ENCODE assay signal across 18 cellular contexts in the genomic region with DNA sequence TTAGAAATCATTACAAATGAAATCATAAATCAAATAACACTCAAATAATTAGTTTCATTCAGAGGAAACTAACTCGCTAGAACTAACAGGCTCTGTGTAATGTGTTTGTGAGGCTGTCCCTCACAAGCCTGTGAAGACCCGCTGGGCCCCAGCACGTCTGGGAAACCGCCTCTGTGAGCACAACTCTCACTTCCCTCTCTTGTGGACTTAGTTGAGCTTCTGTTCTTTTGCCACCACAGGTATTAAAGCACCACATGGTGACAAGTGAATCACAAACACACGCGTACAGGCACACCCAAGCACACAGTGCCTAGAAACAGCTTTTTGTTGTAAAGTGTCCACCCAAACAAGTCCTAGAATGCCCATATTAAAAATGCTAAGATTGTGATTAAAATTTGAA. TPM values are rescaled to one million over a fixed set of nuclear protein-coding genes. Genes with fewer than 3 reads are reported as not detected.
DNase-seq lines count a peak whose midpoint lies in the region; ATAC-seq and TF ChIP-seq lines count a peak whose summit lies in the region.
"Had no signal": no experiment of that assay in that cellular context is flagged by ENCODE, and none has a peak within 500 bp of the region (broad histone marks: within the 10 kb centered on the region; RNA-seq: fewer than 3 reads in every experiment).

No MANE protein-coding gene starts in this region.

- no peak overlapping the region for H3K4me3 Mint-ChIP-seq in activated CD8-positive, alpha-beta T cell treated with anti-CD3 and anti-CD28 coated beads, Interleukin-2, amount 10 ng/mL, durations not matched to agents 7 days and 5 days
- H3K4me3 Mint-ChIP-seq in activated CD8-positive, alpha-beta T cell treated with anti-CD3 and anti-CD28 coated beads for 36 hours = no peak overlapping the region
- H3K4me3 Mint-ChIP-seq in stimulated activated memory B cell treated with anti-CD40 and anti-IgM and Interleukin-4, amounts not matched to agents 10 μg/mL and 1 μg/mL and 100 μg/mL, for 72 hours = no peak overlapping the region
- H3K4me3 Mint-ChIP-seq: activated naive CD4-positive, alpha-beta T cell treated with anti-CD3 and anti-CD28 coated beads, Interleukin-2, amount 10 ng/mL, durations not matched to agents 7 days and 5 days; CD8-positive, alpha-beta memory T cell; T-helper 1 cell treated with Interleukin-12 subunit alpha and Interleukin-12 subunit beta and Interleukin-4 antibody, amounts not matched to agents 30 μg/mL and 1 μg/mL, for 36 hours had no signal

- POLR2A ChIA-PET in activated CD8-positive, alpha-beta T cell treated with anti-CD3 and anti-CD28 coated beads, Interleukin-2, amount 10 ng/mL, durations not matched to agents 7 days and 5 days (lab: Charles Lee) = no interaction called here
- POLR2A ChIA-PET in activated CD8-positive, alpha-beta T cell treated with anti-CD3 and anti-CD28 coated beads for 36 hours (lab: Charles Lee) = no interaction called here

- no peaks in the 10 kb centered on the region for H3K9me3 ChIP-seq in ascending aorta

- no peak for ATAC-seq in activated CD8-positive, alpha-beta T cell treated with anti-CD3 and anti-CD28 coated beads, Interleukin-2, amount 10 ng/mL, durations not matched to agents 7 days and 5 days
- ATAC-seq in activated CD8-positive, alpha-beta T cell treated with anti-CD3 and anti-CD28 coated beads for 36 hours = no peak
- ATAC-seq in HG02623 (IDR thresholded peaks at IDR 0.05; ENCODE audit: unreplicated experiment) (peak; percentile 79), HG03469 (IDR thresholded peaks at IDR 0.05; ENCODE audit: unreplicated experiment) (peak; percentile 96)
- ATAC-seq in stimulated activated memory B cell treated with anti-CD40 and anti-IgM and Interleukin-4, amounts not matched to agents 10 μg/mL and 1 μg/mL and 100 μg/mL, for 72 hours = peak; percentile 86
- ATAC-seq: Panc1 had no signal

- H3K27me3 ChIP-seq in ascending aorta = no peaks in the 10 kb centered on the region

- no peak overlapping the region for H3K4me3 ChIP-seq in ascending aorta

- peak; percentile 9 for DNase-seq in activated CD8-positive, alpha-beta T cell treated with anti-CD3 and anti-CD28 coated beads, Interleukin-2, amount 10 ng/mL, durations not matched to agents 7 days and 5 days
- DNase-seq in activated CD8-positive, alpha-beta T cell treated with anti-CD3 and anti-CD28 coated beads for 36 hours = no peak
- no peak for DNase-seq in stimulated activated naive CD4-positive, alpha-beta T cell (lab: John Stamatoyannopoulos, UW)
- DNase-seq in ascending aorta (ENCODE audit: low spot score in 2 of 2) = no peak
- DNase-seq in NCI-H2171 treated with DMSO at 0.1 percent for 48 hours (lab: John Stamatoyannopoulos, UW) = no peak
- DNase-seq: activated CD8-positive, alpha-beta memory T cell treated with anti-CD3 and anti-CD28 coated beads for 24 hours; activated naive CD4-positive, alpha-beta T cell treated with anti-CD3 and anti-CD28 coated beads, Interleukin-2, amount 10 ng/mL, durations not matched to agents 7 days and 5 days; CD8-positive, alpha-beta memory T cell; glutamatergic neuron; kidney glomerular epithelial cell; NCI-H2081; stimulated activated CD4-positive, alpha-beta T cell treated with anti-CD3 and anti-CD28 coated beads, Interleukin-2, amount 100 ng/mL, for 24 hours had no signal

- no peak overlapping the region for H3K27ac Mint-ChIP-seq in activated CD8-positive, alpha-beta T cell treated with anti-CD3 and anti-CD28 coated beads, Interleukin-2, amount 10 ng/mL, durations not matched to agents 7 days and 5 days
- H3K27ac Mint-ChIP-seq in activated CD8-positive, alpha-beta T cell treated with anti-CD3 and anti-CD28 coated beads for 36 hours = no peak overlapping the region
- H3K27ac Mint-ChIP-seq in stimulated activated memory B cell treated with anti-CD40 and anti-IgM and Interleukin-4, amounts not matched to agents 10 μg/mL and 1 μg/mL and 100 μg/mL, for 72 hours = no peak overlapping the region
- H3K27ac Mint-ChIP-seq: activated naive CD4-positive, alpha-beta T cell treated with anti-CD3 and anti-CD28 coated beads, Interleukin-2, amount 10 ng/mL, durations not matched to agents 7 days and 5 days; CD8-positive, alpha-beta memory T cell; T-helper 1 cell treated with Interleukin-12 subunit alpha and Interleukin-12 subunit beta and Interleukin-4 antibody, amounts not matched to agents 30 μg/mL and 1 μg/mL, for 36 hours had no signal

- no peak for TF ChIP-seq CTCF in activated CD8-positive, alpha-beta T cell treated with anti-CD3 and anti-CD28 coated beads for 36 hours (IDR thresholded peaks at IDR 0.05)
- no peak for TF ChIP-seq CTCF in ascending aorta (IDR thresholded peaks at IDR 0.05)

- CTCF ChIA-PET in activated CD8-positive, alpha-beta T cell treated with anti-CD3 and anti-CD28 coated beads, Interleukin-2, amount 10 ng/mL, durations not matched to agents 7 days and 5 days (lab: Charles Lee) = interaction anchor here (1.0 kb wide), 1 partner anchor 91 kb away, joined by 3 read pairs; no protein-coding TSS in a partner anchor
- CTCF ChIA-PET in activated CD8-positive, alpha-beta T cell treated with anti-CD3 and anti-CD28 coated beads for 36 hours (lab: Charles Lee) = no interaction called here

- H3K4me1 Mint-ChIP-seq in activated CD8-positive, alpha-beta T cell treated with anti-CD3 and anti-CD28 coated beads, Interleukin-2, amount 10 ng/mL, durations not matched to agents 7 days and 5 days (ENCODE audit: low read depth) = peaks cover 7% of the 10 kb centered on the region
- peaks cover 2% of the 10 kb centered on the region for H3K4me1 Mint-ChIP-seq in activated CD8-positive, alpha-beta T cell treated with anti-CD3 and anti-CD28 coated beads for 36 hours (ENCODE audit: low read depth)
- H3K4me1 Mint-ChIP-seq in stimulated activated memory B cell treated with anti-CD40 and anti-IgM and Interleukin-4, amounts not matched to agents 10 μg/mL and 1 μg/mL and 100 μg/mL, for 72 hours = no peaks in the 10 kb centered on the region

- H3K36me3 Mint-ChIP-seq in activated CD8-positive, alpha-beta T cell treated with anti-CD3 and anti-CD28 coated beads, Interleukin-2, amount 10 ng/mL, durations not matched to agents 7 days and 5 days (ENCODE audit: low read depth) = no peaks in the 10 kb centered on the region
- H3K36me3 Mint-ChIP-seq in activated CD8-positive, alpha-beta T cell treated with anti-CD3 and anti-CD28 coated beads for 36 hours (ENCODE audit: low read depth) = no peaks in the 10 kb centered on the region
- H3K36me3 Mint-ChIP-seq in stimulated activated memory B cell treated with anti-CD40 and anti-IgM and Interleukin-4, amounts not matched to agents 10 μg/mL and 1 μg/mL and 100 μg/mL, for 72 hours = no peaks in the 10 kb centered on the region
- H3K36me3 Mint-ChIP-seq: activated naive CD4-positive, alpha-beta T cell treated with anti-CD3 and anti-CD28 coated beads, Interleukin-2, amount 10 ng/mL, durations not matched to agents 7 days and 5 days; CD8-positive, alpha-beta memory T cell had no signal

- intact Hi-C loops in activated CD8-positive, alpha-beta T cell treated with anti-CD3 and anti-CD28 coated beads for 36 hours (cut with micrococcal nuclease) = no loop called here
- intact Hi-C loops in ascending aorta (cut with DNase I) = no loop called here

- H3K9me3 Mint-ChIP-seq in activated CD8-positive, alpha-beta T cell treated with anti-CD3 and anti-CD28 coated beads, Interleukin-2, amount 10 ng/mL, durations not matched to agents 7 days and 5 days (ENCODE audit: insufficient read depth) = no peaks in the 10 kb centered on the region
- peaks cover 3% of the 10 kb centered on the region for H3K9me3 Mint-ChIP-seq in activated CD8-positive, alpha-beta T cell treated with anti-CD3 and anti-CD28 coated beads for 36 hours
- H3K9me3 Mint-ChIP-seq in stimulated activated memory B cell treated with anti-CD40 and anti-IgM and Interleukin-4, amounts not matched to agents 10 μg/mL and 1 μg/mL and 100 μg/mL, for 72 hours = peaks cover 6% of the 10 kb centered on the region
- H3K9me3 Mint-ChIP-seq: activated naive CD4-positive, alpha-beta T cell treated with anti-CD3 and anti-CD28 coated beads, Interleukin-2, amount 10 ng/mL, durations not matched to agents 7 days and 5 days; T-helper 1 cell treated with Interleukin-12 subunit alpha and Interleukin-12 subunit beta and Interleukin-4 antibody, amounts not matched to agents 30 μg/mL and 1 μg/mL, for 36 hours had no signal

- H3K27ac ChIP-seq in ascending aorta = no peak overlapping the region
- H3K27ac ChIP-seq: KMS-11 had no signal

- H3K4me1 ChIP-seq in ascending aorta = no peaks in the 10 kb centered on the region

- H3K27me3 Mint-ChIP-seq in activated CD8-positive, alpha-beta T cell treated with anti-CD3 and anti-CD28 coated beads, Interleukin-2, amount 10 ng/mL, durations not matched to agents 7 days and 5 days (ENCODE audit: low read depth) = peaks cover 35% of the 10 kb centered on the region
- H3K27me3 Mint-ChIP-seq in activated CD8-positive, alpha-beta T cell treated with anti-CD3 and anti-CD28 coated beads for 36 hours = peaks cover 30% of the 10 kb centered on the region
- peaks cover 55% of the 10 kb centered on the region for H3K27me3 Mint-ChIP-seq in stimulated activated memory B cell treated with anti-CD40 and anti-IgM and Interleukin-4, amounts not matched to agents 10 μg/mL and 1 μg/mL and 100 μg/mL, for 72 hours

- H3K36me3 ChIP-seq in ascending aorta = no peaks in the 10 kb centered on the region

RNA-seq across cellular contexts. Expression of a gene that starts 51.0 kb away (rescaled TPM):
- total RNA-seq in activated CD8-positive, alpha-beta T cell treated with anti-CD3 and anti-CD28 coated beads, Interleukin-2, amount 10 ng/mL, durations not matched to agents 7 days and 5 days = 10 to 100 TPM; 12.9 to 13.1 TPM
- 10 to 100 TPM; 11.7 to 12.5 TPM for total RNA-seq in activated CD8-positive, alpha-beta T cell treated with anti-CD3 and anti-CD28 coated beads for 36 hours
- 13.4 TPM for total RNA-seq in ascending aorta

Comparison
In these comparisons a context has a peak if more than half of its experiments do, and no peak if none do; other contexts are left out.
1. ATAC-seq: peak in HG02623 (single experiment), HG03469 (single experiment) and stimulated activated memory B cell treated with anti-CD40 and anti-IgM and Interleukin-4, amounts not matched to agents 10 μg/mL and 1 μg/mL and 100 μg/mL, for 72 hours (single experiment); none in activated CD8-positive, alpha-beta T cell treated with anti-CD3 and anti-CD28 coated beads, Interleukin-2, amount 10 ng/mL, durations not matched to agents 7 days and 5 days (single experiment) and activated CD8-positive, alpha-beta T cell treated with anti-CD3 and anti-CD28 coated beads for 36 hours (single experiment).